Comparison of ENCODE assay signal across 7 cellular contexts in genomic region chr18:23586249-23587196, GRCh38. TPM values are rescaled to one million over a fixed set of nuclear protein-coding genes. Genes with fewer than 3 reads are reported as not detected.
A peak's percentile ranks its signal among the peaks of the same experiment; 100 is the strongest.
DNase-seq lines count a peak whose midpoint lies in the region; ATAC-seq and TF ChIP-seq lines count a peak whose summit lies in the region.

Gene NPC1 (minus strand): TSS chr18:23586506. CDS start chr18:23586343, 163 bp downstream.

- intact Hi-C loops in sciatic nerve (cut with DNase I): loop anchor here (10.0 kb wide), 1 partner anchor 72 kb away; no protein-coding TSS in a partner anchor

- in situ Hi-C loops in astrocyte of the spinal cord (cut with HindIII; ENCODE audit: low sequenced_read_pairs): no loop called here

- H3K4me3 ChIP-seq in astrocyte of the spinal cord (ENCODE audit: low read depth, low read length): peak within 1 kb of the TSS; percentile 95

- peak; percentile 64 for DNase-seq in NCI-H2029 (lab: John Stamatoyannopoulos, UW)
- peak; percentile 91 for DNase-seq in T1000 (lab: John Stamatoyannopoulos, UW)
- peak; percentile 95 for DNase-seq in astrocyte of the spinal cord (ENCODE audit: low read depth, low spot score)
- DNase-seq in hypothalamus (lab: John Stamatoyannopoulos, UW): peak; percentile 58 to 99 (median 90)
- DNase-seq in sciatic nerve (ENCODE audit: low spot score): peak; percentile 96

- peak; percentile 62 for ATAC-seq in GM18508 (IDR thresholded peaks at IDR 0.05; ENCODE audit: insufficient read depth, unreplicated experiment)
- peak; percentile 84 for ATAC-seq in HG02981 (IDR thresholded peaks at IDR 0.05; ENCODE audit: unreplicated experiment)
- peak; percentile 99 for ATAC-seq in sciatic nerve

- peak; percentile 86 for TF ChIP-seq CTCF in astrocyte of the spinal cord (IDR thresholded peaks at IDR 0.05; ENCODE audit: low read depth, low read length)

RNA-seq across cellular contexts. Expression of gene NPC1, which starts in this region (rescaled TPM):
- 77.3 TPM for total RNA-seq in sciatic nerve

Comparison
In these comparisons a context has a peak if more than half of its experiments do, and no peak if none do; other contexts are left out.
1. Peak in every context shown above with its lines: DNase-seq, ATAC-seq and H3K4me3 ChIP-seq.